Comparison of ENCODE assay signal across 1 cellular context in the genomic region with DNA sequence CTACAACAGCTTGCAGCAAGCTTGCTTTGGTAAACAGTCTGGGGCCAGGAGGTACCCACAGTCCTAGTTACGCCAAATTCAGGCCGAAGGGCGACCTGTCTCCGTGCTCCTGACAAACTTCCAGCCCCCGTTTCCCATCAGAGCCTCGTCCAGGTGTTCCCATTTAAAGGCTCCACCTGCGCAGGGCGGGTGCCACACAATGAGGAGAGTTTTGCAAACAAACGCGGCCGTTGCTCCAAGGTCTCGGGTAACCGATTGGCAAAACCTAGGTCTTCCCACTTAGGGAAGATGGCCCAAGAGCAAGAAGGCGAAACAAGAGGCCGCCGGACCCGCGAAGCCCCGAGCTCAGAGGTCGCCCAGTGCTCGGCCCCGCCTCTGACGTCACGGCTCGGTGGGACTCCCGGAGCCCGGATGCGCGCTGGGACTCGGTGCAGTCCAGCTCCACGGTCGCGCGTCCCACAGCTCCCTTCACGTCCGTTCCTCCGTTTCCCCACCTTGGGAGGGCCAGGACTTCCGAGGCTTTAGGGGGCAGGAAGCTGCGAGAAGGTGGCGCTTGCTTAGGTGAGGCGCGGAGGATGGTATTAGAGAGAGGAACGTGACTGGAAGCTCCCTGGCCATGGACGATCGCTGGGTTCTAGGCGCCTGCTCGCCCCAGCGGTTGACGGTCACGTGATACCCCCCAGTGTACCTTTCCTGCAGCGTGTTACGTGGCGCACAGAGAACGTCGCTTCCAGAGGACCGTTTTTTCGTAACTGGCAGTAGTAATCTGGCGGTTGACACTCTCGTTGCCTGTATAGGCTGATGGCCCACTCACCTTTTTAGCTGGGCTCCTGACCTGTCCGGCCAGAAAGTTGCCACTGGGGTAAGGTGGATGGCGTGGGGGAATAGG.
A peak's percentile ranks its signal among the peaks of the same experiment; 100 is the strongest.
TF ChIP-seq lines count a peak whose summit lies in the region.

No MANE protein-coding gene starts in this region.

TF ChIP-seq in HepG2, 621 proteins besides CTCF, POLR2A, EP300 and RAD21 (continued from another document and continues in another):
- TF ChIP-seq, protein P1, sequence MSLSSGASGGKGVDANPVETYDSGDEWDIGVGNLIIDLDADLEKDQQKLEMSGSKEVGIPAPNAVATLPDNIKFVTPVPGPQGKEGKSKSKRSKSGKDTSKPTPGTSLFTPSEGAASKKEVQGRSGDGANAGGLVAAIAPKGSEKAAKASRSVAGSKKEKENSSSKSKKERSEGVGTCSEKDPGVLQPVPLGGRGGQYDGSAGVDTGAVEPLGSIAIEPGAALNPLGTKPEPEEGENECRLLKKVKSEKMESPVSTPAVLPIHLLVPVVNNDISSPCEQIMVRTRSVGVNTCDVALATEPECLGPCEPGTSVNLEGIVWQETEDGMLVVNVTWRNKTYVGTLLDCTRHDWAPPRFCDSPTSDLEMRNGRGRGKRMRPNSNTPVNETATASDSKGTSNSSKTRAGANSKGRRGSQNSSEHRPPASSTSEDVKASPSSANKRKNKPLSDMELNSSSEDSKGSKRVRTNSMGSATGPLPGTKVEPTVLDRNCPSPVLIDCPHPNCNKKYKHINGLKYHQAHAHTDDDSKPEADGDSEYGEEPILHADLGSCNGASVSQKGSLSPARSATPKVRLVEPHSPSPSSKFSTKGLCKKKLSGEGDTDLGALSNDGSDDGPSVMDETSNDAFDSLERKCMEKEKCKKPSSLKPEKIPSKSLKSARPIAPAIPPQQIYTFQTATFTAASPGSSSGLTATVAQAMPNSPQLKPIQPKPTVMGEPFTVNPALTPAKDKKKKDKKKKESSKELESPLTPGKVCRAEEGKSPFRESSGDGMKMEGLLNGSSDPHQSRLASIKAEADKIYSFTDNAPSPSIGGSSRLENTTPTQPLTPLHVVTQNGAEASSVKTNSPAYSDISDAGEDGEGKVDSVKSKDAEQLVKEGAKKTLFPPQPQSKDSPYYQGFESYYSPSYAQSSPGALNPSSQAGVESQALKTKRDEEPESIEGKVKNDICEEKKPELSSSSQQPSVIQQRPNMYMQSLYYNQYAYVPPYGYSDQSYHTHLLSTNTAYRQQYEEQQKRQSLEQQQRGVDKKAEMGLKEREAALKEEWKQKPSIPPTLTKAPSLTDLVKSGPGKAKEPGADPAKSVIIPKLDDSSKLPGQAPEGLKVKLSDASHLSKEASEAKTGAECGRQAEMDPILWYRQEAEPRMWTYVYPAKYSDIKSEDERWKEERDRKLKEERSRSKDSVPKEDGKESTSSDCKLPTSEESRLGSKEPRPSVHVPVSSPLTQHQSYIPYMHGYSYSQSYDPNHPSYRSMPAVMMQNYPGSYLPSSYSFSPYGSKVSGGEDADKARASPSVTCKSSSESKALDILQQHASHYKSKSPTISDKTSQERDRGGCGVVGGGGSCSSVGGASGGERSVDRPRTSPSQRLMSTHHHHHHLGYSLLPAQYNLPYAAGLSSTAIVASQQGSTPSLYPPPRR (CRISPR knock-in tag; IDR thresholded peaks at IDR 0.05; ENCODE audit: borderline replicate concordance): peak; percentile 33; the same call in 1 of the 2 replicates
- TF ChIP-seq, protein P2, sequence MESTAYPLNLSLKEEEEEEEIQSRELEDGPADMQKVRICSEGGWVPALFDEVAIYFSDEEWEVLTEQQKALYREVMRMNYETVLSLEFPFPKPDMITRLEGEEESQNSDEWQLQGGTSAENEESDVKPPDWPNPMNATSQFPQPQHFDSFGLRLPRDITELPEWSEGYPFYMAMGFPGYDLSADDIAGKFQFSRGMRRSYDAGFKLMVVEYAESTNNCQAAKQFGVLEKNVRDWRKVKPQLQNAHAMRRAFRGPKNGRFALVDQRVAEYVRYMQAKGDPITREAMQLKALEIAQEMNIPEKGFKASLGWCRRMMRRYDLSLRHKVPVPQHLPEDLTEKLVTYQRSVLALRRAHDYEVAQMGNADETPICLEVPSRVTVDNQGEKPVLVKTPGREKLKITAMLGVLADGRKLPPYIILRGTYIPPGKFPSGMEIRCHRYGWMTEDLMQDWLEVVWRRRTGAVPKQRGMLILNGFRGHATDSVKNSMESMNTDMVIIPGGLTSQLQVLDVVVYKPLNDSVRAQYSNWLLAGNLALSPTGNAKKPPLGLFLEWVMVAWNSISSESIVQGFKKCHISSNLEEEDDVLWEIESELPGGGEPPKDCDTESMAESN (CRISPR knock-in tag; conservative IDR thresholded peaks at IDR 0.05): peak; percentile 78
- TF ChIP-seq HCFC1 (IDR thresholded peaks at IDR 0.05; ENCODE audit: low read depth, low read length) (no peak), SRF (IDR thresholded peaks at IDR 0.05; ENCODE audit: low read depth, low read length) (no peak), IKZF1 (IDR thresholded peaks at IDR 0.05) (no peak), TAF1 (CRISPR knock-in tag; IDR thresholded peaks at IDR 0.05) (peak; percentile 94), ZNF773 (CRISPR knock-in tag; IDR thresholded peaks at IDR 0.05; ENCODE audit: borderline replicate concordance) (no peak), ATM (IDR thresholded peaks at IDR 0.05; ENCODE audit: borderline replicate concordance) (no peak), ZBTB21 (CRISPR knock-in tag; IDR thresholded peaks at IDR 0.05) (peak; percentile 61; the same call in 1 of the 2 replicates), ERF (CRISPR knock-in tag; IDR thresholded peaks at IDR 0.05) (0 out of 2 replicates have a peak, but pooled peaks have one; percentile 31), ZFP36L1 (CRISPR knock-in tag; IDR thresholded peaks at IDR 0.05) (peak; percentile 58; the same call in 1 of the 2 replicates), ZIK1 (CRISPR knock-in tag; IDR thresholded peaks at IDR 0.05; ENCODE audit: borderline replicate concordance, low read depth) (peak; percentile 42; the same call in 1 of the 2 replicates), KLF13 (CRISPR knock-in tag; IDR thresholded peaks at IDR 0.05) (no peak), ATAD3A (CRISPR knock-in tag; IDR thresholded peaks at IDR 0.05) (no peak), ZNF619 (CRISPR knock-in tag; IDR thresholded peaks at IDR 0.05) (peak; percentile 64; the same call in 1 of the 2 replicates), TBL1XR1 (IDR thresholded peaks at IDR 0.05; ENCODE audit: borderline replicate concordance, low read length, partially characterized antibody) (no peak), ZNF713 (CRISPR knock-in tag; IDR thresholded peaks at IDR 0.05) (no peak), ZNF138 (CRISPR knock-in tag; IDR thresholded peaks at IDR 0.05; ENCODE audit: low read depth) (no peak), ASH2L (IDR thresholded peaks at IDR 0.05; ENCODE audit: insufficient read length, low read depth, low read length) (peak; percentile 53)
- TF ChIP-seq, protein P3, sequence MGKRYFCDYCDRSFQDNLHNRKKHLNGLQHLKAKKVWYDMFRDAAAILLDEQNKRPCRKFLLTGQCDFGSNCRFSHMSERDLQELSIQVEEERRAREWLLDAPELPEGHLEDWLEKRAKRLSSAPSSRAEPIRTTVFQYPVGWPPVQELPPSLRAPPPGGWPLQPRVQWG (CRISPR knock-in tag; IDR thresholded peaks at IDR 0.05; ENCODE audit: borderline replicate concordance, low read depth): 0 out of 2 replicates have a peak, but pooled peaks have one; percentile 35
- TF ChIP-seq, protein P4, sequence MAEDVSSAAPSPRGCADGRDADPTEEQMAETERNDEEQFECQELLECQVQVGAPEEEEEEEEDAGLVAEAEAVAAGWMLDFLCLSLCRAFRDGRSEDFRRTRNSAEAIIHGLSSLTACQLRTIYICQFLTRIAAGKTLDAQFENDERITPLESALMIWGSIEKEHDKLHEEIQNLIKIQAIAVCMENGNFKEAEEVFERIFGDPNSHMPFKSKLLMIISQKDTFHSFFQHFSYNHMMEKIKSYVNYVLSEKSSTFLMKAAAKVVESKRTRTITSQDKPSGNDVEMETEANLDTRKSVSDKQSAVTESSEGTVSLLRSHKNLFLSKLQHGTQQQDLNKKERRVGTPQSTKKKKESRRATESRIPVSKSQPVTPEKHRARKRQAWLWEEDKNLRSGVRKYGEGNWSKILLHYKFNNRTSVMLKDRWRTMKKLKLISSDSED (CRISPR knock-in tag; IDR thresholded peaks at IDR 0.05): peak; percentile 87; the same call in 1 of the 2 replicates
- TF ChIP-seq, protein P5, sequence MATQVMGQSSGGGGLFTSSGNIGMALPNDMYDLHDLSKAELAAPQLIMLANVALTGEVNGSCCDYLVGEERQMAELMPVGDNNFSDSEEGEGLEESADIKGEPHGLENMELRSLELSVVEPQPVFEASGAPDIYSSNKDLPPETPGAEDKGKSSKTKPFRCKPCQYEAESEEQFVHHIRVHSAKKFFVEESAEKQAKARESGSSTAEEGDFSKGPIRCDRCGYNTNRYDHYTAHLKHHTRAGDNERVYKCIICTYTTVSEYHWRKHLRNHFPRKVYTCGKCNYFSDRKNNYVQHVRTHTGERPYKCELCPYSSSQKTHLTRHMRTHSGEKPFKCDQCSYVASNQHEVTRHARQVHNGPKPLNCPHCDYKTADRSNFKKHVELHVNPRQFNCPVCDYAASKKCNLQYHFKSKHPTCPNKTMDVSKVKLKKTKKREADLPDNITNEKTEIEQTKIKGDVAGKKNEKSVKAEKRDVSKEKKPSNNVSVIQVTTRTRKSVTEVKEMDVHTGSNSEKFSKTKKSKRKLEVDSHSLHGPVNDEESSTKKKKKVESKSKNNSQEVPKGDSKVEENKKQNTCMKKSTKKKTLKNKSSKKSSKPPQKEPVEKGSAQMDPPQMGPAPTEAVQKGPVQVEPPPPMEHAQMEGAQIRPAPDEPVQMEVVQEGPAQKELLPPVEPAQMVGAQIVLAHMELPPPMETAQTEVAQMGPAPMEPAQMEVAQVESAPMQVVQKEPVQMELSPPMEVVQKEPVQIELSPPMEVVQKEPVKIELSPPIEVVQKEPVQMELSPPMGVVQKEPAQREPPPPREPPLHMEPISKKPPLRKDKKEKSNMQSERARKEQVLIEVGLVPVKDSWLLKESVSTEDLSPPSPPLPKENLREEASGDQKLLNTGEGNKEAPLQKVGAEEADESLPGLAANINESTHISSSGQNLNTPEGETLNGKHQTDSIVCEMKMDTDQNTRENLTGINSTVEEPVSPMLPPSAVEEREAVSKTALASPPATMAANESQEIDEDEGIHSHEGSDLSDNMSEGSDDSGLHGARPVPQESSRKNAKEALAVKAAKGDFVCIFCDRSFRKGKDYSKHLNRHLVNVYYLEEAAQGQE (IDR thresholded peaks at IDR 0.05; ENCODE audit: borderline replicate concordance in 1 of 2, low read depth in 1 of 2, low read length in 2 of 2): peak in 1 of 2 experiments; percentile 64; a peak in 1 of 4 replicates
- TF ChIP-seq, protein P6, sequence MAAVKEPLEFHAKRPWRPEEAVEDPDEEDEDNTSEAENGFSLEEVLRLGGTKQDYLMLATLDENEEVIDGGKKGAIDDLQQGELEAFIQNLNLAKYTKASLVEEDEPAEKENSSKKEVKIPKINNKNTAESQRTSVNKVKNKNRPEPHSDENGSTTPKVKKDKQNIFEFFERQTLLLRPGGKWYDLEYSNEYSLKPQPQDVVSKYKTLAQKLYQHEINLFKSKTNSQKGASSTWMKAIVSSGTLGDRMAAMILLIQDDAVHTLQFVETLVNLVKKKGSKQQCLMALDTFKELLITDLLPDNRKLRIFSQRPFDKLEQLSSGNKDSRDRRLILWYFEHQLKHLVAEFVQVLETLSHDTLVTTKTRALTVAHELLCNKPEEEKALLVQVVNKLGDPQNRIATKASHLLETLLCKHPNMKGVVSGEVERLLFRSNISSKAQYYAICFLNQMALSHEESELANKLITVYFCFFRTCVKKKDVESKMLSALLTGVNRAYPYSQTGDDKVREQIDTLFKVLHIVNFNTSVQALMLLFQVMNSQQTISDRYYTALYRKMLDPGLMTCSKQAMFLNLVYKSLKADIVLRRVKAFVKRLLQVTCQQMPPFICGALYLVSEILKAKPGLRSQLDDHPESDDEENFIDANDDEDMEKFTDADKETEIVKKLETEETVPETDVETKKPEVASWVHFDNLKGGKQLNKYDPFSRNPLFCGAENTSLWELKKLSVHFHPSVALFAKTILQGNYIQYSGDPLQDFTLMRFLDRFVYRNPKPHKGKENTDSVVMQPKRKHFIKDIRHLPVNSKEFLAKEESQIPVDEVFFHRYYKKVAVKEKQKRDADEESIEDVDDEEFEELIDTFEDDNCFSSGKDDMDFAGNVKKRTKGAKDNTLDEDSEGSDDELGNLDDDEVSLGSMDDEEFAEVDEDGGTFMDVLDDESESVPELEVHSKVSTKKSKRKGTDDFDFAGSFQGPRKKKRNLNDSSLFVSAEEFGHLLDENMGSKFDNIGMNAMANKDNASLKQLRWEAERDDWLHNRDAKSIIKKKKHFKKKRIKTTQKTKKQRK (IDR thresholded peaks at IDR 0.05; ENCODE audit: low read length): no peak
- TF ChIP-seq, protein P7, sequence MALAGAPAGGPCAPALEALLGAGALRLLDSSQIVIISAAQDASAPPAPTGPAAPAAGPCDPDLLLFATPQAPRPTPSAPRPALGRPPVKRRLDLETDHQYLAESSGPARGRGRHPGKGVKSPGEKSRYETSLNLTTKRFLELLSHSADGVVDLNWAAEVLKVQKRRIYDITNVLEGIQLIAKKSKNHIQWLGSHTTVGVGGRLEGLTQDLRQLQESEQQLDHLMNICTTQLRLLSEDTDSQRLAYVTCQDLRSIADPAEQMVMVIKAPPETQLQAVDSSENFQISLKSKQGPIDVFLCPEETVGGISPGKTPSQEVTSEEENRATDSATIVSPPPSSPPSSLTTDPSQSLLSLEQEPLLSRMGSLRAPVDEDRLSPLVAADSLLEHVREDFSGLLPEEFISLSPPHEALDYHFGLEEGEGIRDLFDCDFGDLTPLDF (CRISPR knock-in tag; IDR thresholded peaks at IDR 0.05): no peak
- TF ChIP-seq, protein P8, sequence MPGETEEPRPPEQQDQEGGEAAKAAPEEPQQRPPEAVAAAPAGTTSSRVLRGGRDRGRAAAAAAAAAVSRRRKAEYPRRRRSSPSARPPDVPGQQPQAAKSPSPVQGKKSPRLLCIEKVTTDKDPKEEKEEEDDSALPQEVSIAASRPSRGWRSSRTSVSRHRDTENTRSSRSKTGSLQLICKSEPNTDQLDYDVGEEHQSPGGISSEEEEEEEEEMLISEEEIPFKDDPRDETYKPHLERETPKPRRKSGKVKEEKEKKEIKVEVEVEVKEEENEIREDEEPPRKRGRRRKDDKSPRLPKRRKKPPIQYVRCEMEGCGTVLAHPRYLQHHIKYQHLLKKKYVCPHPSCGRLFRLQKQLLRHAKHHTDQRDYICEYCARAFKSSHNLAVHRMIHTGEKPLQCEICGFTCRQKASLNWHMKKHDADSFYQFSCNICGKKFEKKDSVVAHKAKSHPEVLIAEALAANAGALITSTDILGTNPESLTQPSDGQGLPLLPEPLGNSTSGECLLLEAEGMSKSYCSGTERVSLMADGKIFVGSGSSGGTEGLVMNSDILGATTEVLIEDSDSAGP (CRISPR knock-in tag; IDR thresholded peaks at IDR 0.05; ENCODE audit: borderline replicate concordance): peak; percentile 85
- TF ChIP-seq, protein P9, sequence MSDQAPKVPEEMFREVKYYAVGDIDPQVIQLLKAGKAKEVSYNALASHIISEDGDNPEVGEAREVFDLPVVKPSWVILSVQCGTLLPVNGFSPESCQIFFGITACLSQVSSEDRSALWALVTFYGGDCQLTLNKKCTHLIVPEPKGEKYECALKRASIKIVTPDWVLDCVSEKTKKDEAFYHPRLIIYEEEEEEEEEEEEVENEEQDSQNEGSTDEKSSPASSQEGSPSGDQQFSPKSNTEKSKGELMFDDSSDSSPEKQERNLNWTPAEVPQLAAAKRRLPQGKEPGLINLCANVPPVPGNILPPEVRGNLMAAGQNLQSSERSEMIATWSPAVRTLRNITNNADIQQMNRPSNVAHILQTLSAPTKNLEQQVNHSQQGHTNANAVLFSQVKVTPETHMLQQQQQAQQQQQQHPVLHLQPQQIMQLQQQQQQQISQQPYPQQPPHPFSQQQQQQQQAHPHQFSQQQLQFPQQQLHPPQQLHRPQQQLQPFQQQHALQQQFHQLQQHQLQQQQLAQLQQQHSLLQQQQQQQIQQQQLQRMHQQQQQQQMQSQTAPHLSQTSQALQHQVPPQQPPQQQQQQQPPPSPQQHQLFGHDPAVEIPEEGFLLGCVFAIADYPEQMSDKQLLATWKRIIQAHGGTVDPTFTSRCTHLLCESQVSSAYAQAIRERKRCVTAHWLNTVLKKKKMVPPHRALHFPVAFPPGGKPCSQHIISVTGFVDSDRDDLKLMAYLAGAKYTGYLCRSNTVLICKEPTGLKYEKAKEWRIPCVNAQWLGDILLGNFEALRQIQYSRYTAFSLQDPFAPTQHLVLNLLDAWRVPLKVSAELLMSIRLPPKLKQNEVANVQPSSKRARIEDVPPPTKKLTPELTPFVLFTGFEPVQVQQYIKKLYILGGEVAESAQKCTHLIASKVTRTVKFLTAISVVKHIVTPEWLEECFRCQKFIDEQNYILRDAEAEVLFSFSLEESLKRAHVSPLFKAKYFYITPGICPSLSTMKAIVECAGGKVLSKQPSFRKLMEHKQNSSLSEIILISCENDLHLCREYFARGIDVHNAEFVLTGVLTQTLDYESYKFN (CRISPR knock-in tag; conservative IDR thresholded peaks at IDR 0.05): peak; percentile 66
